Comparison of ENCODE assay signal across 39 cellular contexts in genomic region chr11:2015044-2015443, GRCh38. TPM values are rescaled to one million over a fixed set of nuclear protein-coding genes. Genes with fewer than 3 reads are reported as not detected.
"Had no signal": no experiment of that assay in that cellular context is flagged by ENCODE, and none has a peak within 500 bp of the region (broad histone marks: within the 10 kb centered on the region; RNA-seq: fewer than 3 reads in every experiment).

No MANE protein-coding gene starts in this region.

- ATAC-seq: activated naive CD4-positive, alpha-beta T cell treated with anti-CD3 and anti-CD28 coated beads, Interleukin-2, amount 50 U/mL, for 72 hours; activated naive CD8-positive, alpha-beta T cell treated with anti-CD3 and anti-CD28 coated beads, Interleukin-2, amount 50 U/mL, for 24 hours; activated T-cell treated with anti-CD3 and anti-CD28 coated beads, Interleukin-2, amount 50 U/mL, for 72 hours; activated T-helper 17 cell treated with anti-CD3 and anti-CD28 coated beads, Interleukin-2, amount 50 U/mL, for 72 hours; body of pancreas had no signal

- H3K27ac Mint-ChIP-seq: activated naive CD4-positive, alpha-beta T cell treated with anti-CD3 and anti-CD28 coated beads for 36 hours; activated naive CD4-positive, alpha-beta T cell treated with anti-CD3 and anti-CD28 coated beads, Interleukin-2, amount 10 ng/mL, durations not matched to agents 7 days and 5 days; activated naive CD4-positive, alpha-beta T cell treated with anti-CD3 and anti-CD28 coated beads, Interleukin-2, amount 50 U/mL, for 24 hours; activated naive CD4-positive, alpha-beta T cell treated with anti-CD3 and anti-CD28 coated beads, Interleukin-2, amount 50 U/mL, for 72 hours; activated naive CD8-positive, alpha-beta T cell; activated naive CD8-positive, alpha-beta T cell treated with anti-CD3 and anti-CD28 coated beads for 36 hours; activated naive CD8-positive, alpha-beta T cell treated with anti-CD3 and anti-CD28 coated beads, Interleukin-2, amount 10 ng/mL, durations not matched to agents 7 days and 5 days; activated naive CD8-positive, alpha-beta T cell treated with anti-CD3 and anti-CD28 coated beads, Interleukin-2, amount 50 U/mL, for 24 hours; activated T-cell treated with anti-CD3 and anti-CD28 coated beads, Interleukin-2, amount 50 U/mL, for 24 hours; activated T-cell treated with anti-CD3 and anti-CD28 coated beads, Interleukin-2, amount 50 U/mL, for 72 hours; activated T-helper 1 cell treated with anti-CD3 and anti-CD28 coated beads, Interleukin-12 subunit alpha, Interleukin-12 subunit beta, Interleukin-2, Interleukin-4 antibody, amounts not matched to agents 30 ng/mL and 10 ng/mL and 1 ng/mL, durations not matched to agents 14 hours and 24 hours and 36 hours; activated T-helper 17 cell treated with anti-CD3 and anti-CD28 coated beads, Interleukin-2, amount 50 U/mL, for 72 hours; activated T-helper 2 cell treated with anti-CD3 and anti-CD28 coated beads, Interferon-gamma antibody, Interleukin-2, Interleukin-4, amounts not matched to agents 10 μg/mL and 5 μg/mL and 100 μg/mL, durations not matched to agents 14 hours and 24 hours and 36 hours; brain had no signal

- DNase-seq: activated effector memory CD4-positive, alpha-beta T cell treated with anti-CD3 and anti-CD28 coated beads, Interleukin-2, amount 50 U/mL, for 16 hours; activated effector memory CD4-positive, alpha-beta T cell treated with Interleukin-2 at 50 U/mL for 16 hours; activated gamma-delta T cell; activated gamma-delta T cell treated with Interleukin-2 at 50 U/mL for 16 hours; activated naive CD4-positive, alpha-beta T cell; activated naive CD4-positive, alpha-beta T cell treated with anti-CD3 and anti-CD28 coated beads for 36 hours; activated naive CD4-positive, alpha-beta T cell treated with anti-CD3 and anti-CD28 coated beads, Interleukin-2, amount 10 ng/mL, durations not matched to agents 7 days and 5 days; activated naive CD4-positive, alpha-beta T cell treated with anti-CD3 and anti-CD28 coated beads, Interleukin-2, amount 50 U/mL, for 16 hours; activated naive CD4-positive, alpha-beta T cell treated with Interleukin-2 at 50 U/mL for 16 hours; activated naive CD8-positive, alpha-beta T cell treated with anti-CD3 and anti-CD28 coated beads for 36 hours; activated naive CD8-positive, alpha-beta T cell treated with anti-CD3 and anti-CD28 coated beads, Interleukin-2, amount 10 ng/mL, durations not matched to agents 7 days and 5 days; activated naive CD8-positive, alpha-beta T cell treated with anti-CD3 and anti-CD28 coated beads, Interleukin-2, amount 50 U/mL, for 24 hours; activated T-cell treated with anti-CD3 and anti-CD28 coated beads, Interleukin-2, amount 50 U/mL, for 1 hour; activated T-cell treated with anti-CD3 and anti-CD28 coated beads, Interleukin-2, amount 50 U/mL, for 24 hours; activated T-cell treated with anti-CD3 and anti-CD28 coated beads, Interleukin-2, amount 50 U/mL, for 48 hours; activated T-cell treated with anti-CD3 and anti-CD28 coated beads, Interleukin-2, amount 50 U/mL, for 72 hours; adrenal gland; amniotic stem cell; amygdala; anterior cingulate cortex; aorta; body of pancreas; brain microvascular endothelial cell; caudate nucleus; central memory CD4-positive, alpha-beta T cell; cerebellar nuclear complex had no signal

- H3K4me1 Mint-ChIP-seq: activated naive CD4-positive, alpha-beta T cell treated with anti-CD3 and anti-CD28 coated beads, Interleukin-2, amount 10 ng/mL, durations not matched to agents 7 days and 5 days; activated naive CD4-positive, alpha-beta T cell treated with anti-CD3 and anti-CD28 coated beads, Interleukin-2, amount 50 U/mL, for 24 hours; activated naive CD8-positive, alpha-beta T cell treated with anti-CD3 and anti-CD28 coated beads for 36 hours; activated naive CD8-positive, alpha-beta T cell treated with anti-CD3 and anti-CD28 coated beads, Interleukin-2, amount 10 ng/mL, durations not matched to agents 7 days and 5 days; activated naive CD8-positive, alpha-beta T cell treated with anti-CD3 and anti-CD28 coated beads, Interleukin-2, amount 50 U/mL, for 24 hours; activated T-helper 17 cell treated with anti-CD3 and anti-CD28 coated beads, Interleukin-2, amount 50 U/mL, for 72 hours; brain; central memory CD8-positive, alpha-beta T cell had no signal

- H3K9me3 Mint-ChIP-seq: activated naive CD4-positive, alpha-beta T cell treated with anti-CD3 and anti-CD28 coated beads for 36 hours; activated naive CD4-positive, alpha-beta T cell treated with anti-CD3 and anti-CD28 coated beads, Interleukin-2, amount 10 ng/mL, durations not matched to agents 7 days and 5 days; activated naive CD4-positive, alpha-beta T cell treated with anti-CD3 and anti-CD28 coated beads, Interleukin-2, amount 50 U/mL, for 24 hours; activated naive CD4-positive, alpha-beta T cell treated with anti-CD3 and anti-CD28 coated beads, Interleukin-2, amount 50 U/mL, for 72 hours; activated naive CD8-positive, alpha-beta T cell treated with anti-CD3 and anti-CD28 coated beads for 36 hours; activated naive CD8-positive, alpha-beta T cell treated with anti-CD3 and anti-CD28 coated beads, Interleukin-2, amount 10 ng/mL, durations not matched to agents 7 days and 5 days; activated naive CD8-positive, alpha-beta T cell treated with anti-CD3 and anti-CD28 coated beads, Interleukin-2, amount 50 U/mL, for 24 hours; activated T-cell treated with anti-CD3 and anti-CD28 coated beads, Interleukin-2, amount 50 U/mL, for 24 hours; activated T-cell treated with anti-CD3 and anti-CD28 coated beads, Interleukin-2, amount 50 U/mL, for 72 hours; activated T-helper 1 cell treated with anti-CD3 and anti-CD28 coated beads, Interleukin-12 subunit alpha, Interleukin-12 subunit beta, Interleukin-2, Interleukin-4 antibody, amounts not matched to agents 30 ng/mL and 10 ng/mL and 1 ng/mL, durations not matched to agents 14 hours and 24 hours and 36 hours; activated T-helper 17 cell treated with anti-CD3 and anti-CD28 coated beads, Interleukin-2, amount 50 U/mL, for 72 hours; activated T-helper 2 cell treated with anti-CD3 and anti-CD28 coated beads, Interferon-gamma antibody, Interleukin-2, Interleukin-4, amounts not matched to agents 10 μg/mL and 5 μg/mL and 100 μg/mL, durations not matched to agents 14 hours and 24 hours and 36 hours; brain; central memory CD8-positive, alpha-beta T cell had no signal

- H3K27ac ChIP-seq: adrenal gland, ascending aorta, body of pancreas, brain microvascular endothelial cell, breast epithelium, cardiac muscle cell had no signal

- H3K27me3 Mint-ChIP-seq: activated naive CD4-positive, alpha-beta T cell treated with anti-CD3 and anti-CD28 coated beads, Interleukin-2, amount 10 ng/mL, durations not matched to agents 7 days and 5 days; activated naive CD4-positive, alpha-beta T cell treated with anti-CD3 and anti-CD28 coated beads, Interleukin-2, amount 50 U/mL, for 24 hours; activated naive CD8-positive, alpha-beta T cell; activated naive CD8-positive, alpha-beta T cell treated with anti-CD3 and anti-CD28 coated beads for 36 hours; activated naive CD8-positive, alpha-beta T cell treated with anti-CD3 and anti-CD28 coated beads, Interleukin-2, amount 10 ng/mL, durations not matched to agents 7 days and 5 days; activated naive CD8-positive, alpha-beta T cell treated with anti-CD3 and anti-CD28 coated beads, Interleukin-2, amount 50 U/mL, for 24 hours; activated T-cell treated with anti-CD3 and anti-CD28 coated beads, Interleukin-2, amount 50 U/mL, for 24 hours; activated T-helper 17 cell treated with anti-CD3 and anti-CD28 coated beads, Interleukin-2, amount 50 U/mL, for 72 hours; brain; central memory CD8-positive, alpha-beta T cell had no signal

- H3K9me3 ChIP-seq: adrenal gland, ascending aorta, body of pancreas, breast epithelium had no signal

- H3K4me3 ChIP-seq: adrenal gland, ascending aorta, body of pancreas, breast epithelium, cardiac muscle cell had no signal

- H3K4me1 ChIP-seq: adrenal gland, ascending aorta, body of pancreas, breast epithelium had no signal

- FAIRE-seq: astrocyte, bronchial epithelial cell had no signal

- H3K27me3 ChIP-seq: adrenal gland, ascending aorta, body of pancreas, brain microvascular endothelial cell, breast epithelium, cardiac muscle cell had no signal

- H3K36me3 Mint-ChIP-seq: activated naive CD4-positive, alpha-beta T cell treated with anti-CD3 and anti-CD28 coated beads, Interleukin-2, amount 10 ng/mL, durations not matched to agents 7 days and 5 days; activated naive CD4-positive, alpha-beta T cell treated with anti-CD3 and anti-CD28 coated beads, Interleukin-2, amount 50 U/mL, for 24 hours; activated naive CD4-positive, alpha-beta T cell treated with anti-CD3 and anti-CD28 coated beads, Interleukin-2, amount 50 U/mL, for 72 hours; activated naive CD8-positive, alpha-beta T cell; activated naive CD8-positive, alpha-beta T cell treated with anti-CD3 and anti-CD28 coated beads for 36 hours; activated naive CD8-positive, alpha-beta T cell treated with anti-CD3 and anti-CD28 coated beads, Interleukin-2, amount 10 ng/mL, durations not matched to agents 7 days and 5 days; brain had no signal

- H3K36me3 ChIP-seq: adrenal gland, ascending aorta, brain microvascular endothelial cell, breast epithelium, cardiac muscle cell had no signal

- H3K4me3 Mint-ChIP-seq: activated naive CD4-positive, alpha-beta T cell treated with anti-CD3 and anti-CD28 coated beads for 36 hours; activated naive CD4-positive, alpha-beta T cell treated with anti-CD3 and anti-CD28 coated beads, Interleukin-2, amount 10 ng/mL, durations not matched to agents 7 days and 5 days; activated naive CD4-positive, alpha-beta T cell treated with anti-CD3 and anti-CD28 coated beads, Interleukin-2, amount 50 U/mL, for 24 hours; activated naive CD8-positive, alpha-beta T cell; activated naive CD8-positive, alpha-beta T cell treated with anti-CD3 and anti-CD28 coated beads for 36 hours; activated naive CD8-positive, alpha-beta T cell treated with anti-CD3 and anti-CD28 coated beads, Interleukin-2, amount 10 ng/mL, durations not matched to agents 7 days and 5 days; activated naive CD8-positive, alpha-beta T cell treated with anti-CD3 and anti-CD28 coated beads, Interleukin-2, amount 50 U/mL, for 24 hours; activated T-cell treated with anti-CD3 and anti-CD28 coated beads, Interleukin-2, amount 50 U/mL, for 24 hours; activated T-cell treated with anti-CD3 and anti-CD28 coated beads, Interleukin-2, amount 50 U/mL, for 72 hours; activated T-helper 1 cell treated with anti-CD3 and anti-CD28 coated beads, Interleukin-12 subunit alpha, Interleukin-12 subunit beta, Interleukin-2, Interleukin-4 antibody, amounts not matched to agents 30 ng/mL and 10 ng/mL and 1 ng/mL, durations not matched to agents 14 hours and 24 hours and 36 hours; activated T-helper 17 cell treated with anti-CD3 and anti-CD28 coated beads, Interleukin-2, amount 50 U/mL, for 72 hours; brain; central memory CD8-positive, alpha-beta T cell had no signal

RNA-seq across cellular contexts. Expression of gene H19, which starts 17.4 kb away (rescaled TPM):
- total RNA-seq: activated naive CD4-positive, alpha-beta T cell treated with anti-CD3 and anti-CD28 coated beads for 36 hours; activated naive CD8-positive, alpha-beta T cell treated with anti-CD3 and anti-CD28 coated beads for 36 hours; activated naive CD8-positive, alpha-beta T cell treated with anti-CD3 and anti-CD28 coated beads, Interleukin-2, amount 10 ng/mL, durations not matched to agents 7 days and 5 days; activated T-cell treated with anti-CD3 and anti-CD28 coated beads, Interleukin-2, amount 50 U/mL, for 72 hours; activated T-helper 1 cell treated with anti-CD3 and anti-CD28 coated beads, Interleukin-12 subunit alpha, Interleukin-12 subunit beta, Interleukin-2, Interleukin-4 antibody, amounts not matched to agents 30 ng/mL and 10 ng/mL and 1 ng/mL, durations not matched to agents 14 hours and 24 hours and 36 hours; activated T-helper 17 cell treated with anti-CD3 and anti-CD28 coated beads, Interleukin-2, amount 50 U/mL, for 72 hours; activated T-helper 2 cell treated with anti-CD3 and anti-CD28 coated beads, Interferon-gamma antibody, Interleukin-2, Interleukin-4, amounts not matched to agents 10 μg/mL and 5 μg/mL and 100 μg/mL, durations not matched to agents 14 hours and 24 hours and 36 hours had no signal
